Comparison of ENCODE assay signal across 14 cellular contexts in genomic region chr9:136404801-136405136, GRCh38. TPM values are rescaled to one million over a fixed set of nuclear protein-coding genes. Genes with fewer than 3 reads are reported as not detected.
A peak's percentile ranks its signal among the peaks of the same experiment; 100 is the strongest.
DNase-seq lines count a peak whose midpoint lies in the region; ATAC-seq, FAIRE-seq and TF ChIP-seq lines count a peak whose summit lies in the region.
"Had no signal": no experiment of that assay in that cellular context is flagged by ENCODE, and none has a peak within 500 bp of the region (broad histone marks: within the 10 kb centered on the region; RNA-seq: fewer than 3 reads in every experiment).

No MANE protein-coding gene starts in this region.

- no peak for ATAC-seq in CD4-positive, alpha-beta T cell (ENCODE audit: poor library complexity)
- no peak for ATAC-seq in activated T-cell treated with anti-CD3 and anti-CD28 coated beads, Interleukin-2, amount 50 U/mL, for 72 hours (replicated peaks in 1 of 2)
- ATAC-seq in naive B cell (ENCODE audit: low read depth in 2 of 2) = no peak
- ATAC-seq: pancreas had no signal

- peaks cover 54% of the 10 kb centered on the region for H3K4me1 Mint-ChIP-seq in CD4-positive, alpha-beta T cell (ENCODE audit: low read depth)
- peaks cover 76% of the 10 kb centered on the region for H3K4me1 Mint-ChIP-seq in activated T-cell treated with anti-CD3 and anti-CD28 coated beads, Interleukin-2, amount 50 U/mL, for 72 hours (ENCODE audit: low read depth)
- peaks cover 32 to 70% (median 42%) of the 10 kb centered on the region in 3 donors for H3K4me1 Mint-ChIP-seq in naive B cell

- H3K27ac ChIP-seq in CD4-positive, alpha-beta T cell (ENCODE audit: low read depth, low read length) = peak overlapping the region; percentile 52
- no peak overlapping the region for H3K27ac ChIP-seq in SK-N-SH (ENCODE audit: low read depth in 2 of 2, low read length in 1 of 2)
- H3K27ac ChIP-seq: dorsolateral prefrontal cortex, pancreas, SJCRH30, stomach had no signal

- peaks cover 19% of the 10 kb centered on the region for H3F3A ChIP-seq in SK-N-SH (replicated peaks; ENCODE audit: insufficient read depth)

- H3K4me1 ChIP-seq in SK-N-SH (ENCODE audit: control insufficient read depth in 1 of 2, insufficient read depth in 2 of 2, low read depth in 1 of 2, low read length in 1 of 2) = peaks cover 11 to 17% of the 10 kb centered on the region in 2 experiments; a peak in 3 of 4 replicates
- H3K4me1 ChIP-seq: SJCRH30 had no signal

- no peaks in the 10 kb centered on the region for H3K9me3 ChIP-seq in CD4-positive, alpha-beta T cell (ENCODE audit: control insufficient read depth, low read length)
- no peaks in the 10 kb centered on the region for H3K9me3 ChIP-seq in SK-N-SH
- H3K9me3 ChIP-seq: HAP-1, pancreas, SJCRH30, stomach had no signal

- WGBS in SK-N-SH (ENCODE audit: low lambda C conversion rate) = 94% methylated on average over 13 of the region's 14 CpGs

- peak; percentile 45 for FAIRE-seq in GM19239 (lab: Jason Lieb, UNC)
- FAIRE-seq: pancreas had no signal

- CTCF ChIA-PET in CD4-positive, alpha-beta T cell (lab: Charles Lee) = interaction anchor here (1.8 kb wide), 1 partner anchor 41 kb away, joined by 18 read pairs; the partner anchor contains the start of gene DNLZ
- CTCF ChIA-PET in SK-N-SH (lab: Yijun Ruan, JAX) = interaction anchor here (0.6 to 1.3 kb wide), 3 partner anchors 13 to 1134 kb away, joined by 3 to 5 read pairs (median 3); partner anchors contain the start of gene DNLZ

- no peak for TF ChIP-seq RAD21 in SK-N-SH (IDR thresholded peaks at IDR 0.05; ENCODE audit: low read length)

- H3K36me3 Mint-ChIP-seq in CD4-positive, alpha-beta T cell (ENCODE audit: low read depth) = peaks cover 48% of the 10 kb centered on the region
- H3K36me3 Mint-ChIP-seq in activated T-cell treated with anti-CD3 and anti-CD28 coated beads, Interleukin-2, amount 50 U/mL, for 72 hours (ENCODE audit: insufficient read depth in 2 of 2) = peaks cover 4 to 20% of the 10 kb centered on the region in 2 donors
- H3K36me3 Mint-ChIP-seq in naive B cell = peaks cover 0 to 8% of the 10 kb centered on the region in 2 donors

- no peak overlapping the region for H3K9ac ChIP-seq in SK-N-SH

- no peak for TF ChIP-seq EP300 in SK-N-SH (IDR thresholded peaks at IDR 0.05; ENCODE audit: borderline replicate concordance in 1 of 2, low read depth in 1 of 2, low read length in 1 of 2)

- H3K4me3 Mint-ChIP-seq in CD4-positive, alpha-beta T cell = peak overlapping the region; percentile 55
- peak overlapping the region; percentile 79 to 87 for H3K4me3 Mint-ChIP-seq in activated T-cell treated with anti-CD3 and anti-CD28 coated beads, Interleukin-2, amount 50 U/mL, for 72 hours
- H3K4me3 Mint-ChIP-seq in naive B cell = peak overlapping the region; percentile 66 to 79 (median 68)

- peaks cover 20% of the 10 kb centered on the region for H3K79me2 ChIP-seq in SK-N-SH (ENCODE audit: insufficient read depth)

- no peak overlapping the region for H3K4me3 ChIP-seq in SK-N-SH (ENCODE audit: low read depth in 2 of 2, low read length in 1 of 2)
- H3K4me3 ChIP-seq: dorsolateral prefrontal cortex, HAP-1, pancreas, SJCRH30, stomach had no signal

- peak overlapping the region; percentile 91 for H3K27ac Mint-ChIP-seq in CD4-positive, alpha-beta T cell
- H3K27ac Mint-ChIP-seq in activated T-cell treated with anti-CD3 and anti-CD28 coated beads, Interleukin-2, amount 50 U/mL, for 72 hours = peak overlapping the region; percentile 94
- H3K27ac Mint-ChIP-seq in naive B cell = peak overlapping the region; percentile 86 to 94 (median 90)

- POLR2A ChIA-PET in CD4-positive, alpha-beta T cell (lab: Charles Lee) = interaction anchor here (0.6 to 2.0 kb wide), 2 partner anchors 135 to 718 kb away, joined by 4 to 6 read pairs; no protein-coding TSS in a partner anchor
- POLR2A ChIA-PET in SK-N-SH (lab: Yijun Ruan, JAX) = no interaction called here

- no peaks in the 10 kb centered on the region for H3K9me2 ChIP-seq in SK-N-SH

- no peaks in the 10 kb centered on the region for H4K20me1 ChIP-seq in SK-N-SH (ENCODE audit: insufficient read depth)

- no peak overlapping the region for H2AFZ ChIP-seq in SK-N-SH (ENCODE audit: low read depth)

- DNase-seq in CD4-positive, alpha-beta T cell = no peak
- DNase-seq in GM19239 (ENCODE audit: insufficient read length, low spot score) (no peak), naive B cell (no peak), RPMI8226 (no peak), SK-N-SH (no peak), NCI-H345 treated with DMSO at 0.1 percent for 48 hours (lab: John Stamatoyannopoulos, UW; ENCODE audit: unreplicated experiment) (no peak)
- no peak for DNase-seq in activated T-cell treated with anti-CD3 and anti-CD28 coated beads, Interleukin-2, amount 50 U/mL, for 72 hours
- DNase-seq: C1 segment of cervical spinal cord, dorsolateral prefrontal cortex, NCI-H1048, SJCRH30, stomach had no signal

- H3K9me3 Mint-ChIP-seq in CD4-positive, alpha-beta T cell = no peaks in the 10 kb centered on the region
- H3K9me3 Mint-ChIP-seq in activated T-cell treated with anti-CD3 and anti-CD28 coated beads, Interleukin-2, amount 50 U/mL, for 72 hours = no peaks in the 10 kb centered on the region
- H3K9me3 Mint-ChIP-seq in naive B cell = no peaks in the 10 kb centered on the region

- H3K27me3 Mint-ChIP-seq in CD4-positive, alpha-beta T cell = no peaks in the 10 kb centered on the region
- no peaks in the 10 kb centered on the region for H3K27me3 Mint-ChIP-seq in activated T-cell treated with anti-CD3 and anti-CD28 coated beads, Interleukin-2, amount 50 U/mL, for 72 hours (ENCODE audit: low read depth)
- H3K27me3 Mint-ChIP-seq in naive B cell = no peaks in the 10 kb centered on the region

- no peaks in the 10 kb centered on the region for H3K27me3 ChIP-seq in CD4-positive, alpha-beta T cell (ENCODE audit: control insufficient read depth, insufficient read depth, low read length)
- no peaks in the 10 kb centered on the region for H3K27me3 ChIP-seq in SK-N-SH (ENCODE audit: insufficient read depth)
- H3K27me3 ChIP-seq: dorsolateral prefrontal cortex, pancreas, SJCRH30, stomach had no signal

- intact Hi-C loops in CD4-positive, alpha-beta T cell (cut with DNase I, micrococcal nuclease) = loop anchor here in 1 of 2 experiments (10.0 kb wide), 3 partner anchors 140 to 440 kb away; partner anchors contain the start of genes NOTCH1, RABL6 and UBAC1

- no peak overlapping the region for H3K4me2 ChIP-seq in SK-N-SH

- peaks cover 13 to 58% of the 10 kb centered on the region in 2 experiments for H3K36me3 ChIP-seq in SK-N-SH (replicated peaks in 1 of 2; ENCODE audit: control insufficient read depth in 1 of 2, insufficient read depth in 2 of 2, low read length in 1 of 2)

- no peak for TF ChIP-seq CTCF in CD4-positive, alpha-beta T cell (IDR thresholded peaks at IDR 0.05)
- no peak for TF ChIP-seq CTCF in SK-N-SH (IDR thresholded peaks at IDR 0.05)

TF ChIP-seq in SK-N-SH, 30 proteins besides CTCF, POLR2A, EP300 and RAD21:
- TF ChIP-seq MEF2A (IDR thresholded peaks at IDR 0.05; ENCODE audit: borderline replicate concordance, low read depth) = no peak
- no peak for TF ChIP-seq GABPA (IDR thresholded peaks at IDR 0.05; ENCODE audit: low read depth)
- TF ChIP-seq FOXJ3 (CRISPR knock-in tag; IDR thresholded peaks at IDR 0.05) = no peak
- no peak for TF ChIP-seq FOXM1 (IDR thresholded peaks at IDR 0.05; ENCODE audit: low read depth)
TF ChIP-seq in SK-N-SH: peak in this region for 0.

RNA-seq across cellular contexts. Expression of gene SNAPC4, which starts 4.8 kb away (rescaled TPM):
- total RNA-seq in CD4-positive, alpha-beta T cell = 1 to 10 TPM; 7.7 to 8.0 TPM
- 10 to 100 TPM; 10.9 to 14.3 TPM for total RNA-seq in activated T-cell treated with anti-CD3 and anti-CD28 coated beads, Interleukin-2, amount 50 U/mL, for 72 hours
- polyA plus RNA-seq in naive B cell (ENCODE audit: low read depth in 6 of 6) (1 to 10 TPM in 5 of 6 donors, not detected in 1; 1.1 to 2.1 (median 1.3) TPM), SK-N-SH (2012; rRNA removed) (7.7 and 9.2 TPM in 2 replicates)
- 3.5 and 4.8 TPM in 2 replicates for polyA plus RNA-seq in SK-N-SH (2012; cell fraction: cytosol; rRNA removed)
- polyA plus RNA-seq in SK-N-SH (2012; cell fraction: nucleus; rRNA removed) = 46.5 and 53.2 TPM in 2 replicates

RNA-seq across cellular contexts. Expression of gene ENTR1, which starts 5.6 kb away (rescaled TPM):
- 10 to 100 TPM; 37.7 to 43.2 TPM for total RNA-seq in CD4-positive, alpha-beta T cell
- 10 to 100 TPM; 47.2 to 70.6 TPM for total RNA-seq in activated T-cell treated with anti-CD3 and anti-CD28 coated beads, Interleukin-2, amount 50 U/mL, for 72 hours
- polyA plus RNA-seq in naive B cell (ENCODE audit: low read depth in 6 of 6) (10 to 100 TPM in 5 of 6 donors, 1 to 10 TPM in 1; 6.4 to 15.8 (median 14.4) TPM), SK-N-SH (2012; rRNA removed) (71.3 and 75.0 TPM in 2 replicates)
- polyA plus RNA-seq in SK-N-SH (2012; cell fraction: cytosol; rRNA removed) = 50.1 and 53.1 TPM in 2 replicates
- polyA plus RNA-seq in SK-N-SH (2012; cell fraction: nucleus; rRNA removed) = 216 and 221 TPM in 2 replicates

RNA-seq across cellular contexts. Expression of gene PMPCA, which starts 5.7 kb away (rescaled TPM):
- total RNA-seq in CD4-positive, alpha-beta T cell = 100 to 1,000 TPM; 107 to 109 TPM
- 10 to 100 TPM; 61.9 to 62.7 TPM for total RNA-seq in activated T-cell treated with anti-CD3 and anti-CD28 coated beads, Interleukin-2, amount 50 U/mL, for 72 hours
- polyA plus RNA-seq in naive B cell (ENCODE audit: low read depth in 6 of 6) (10 to 100 TPM; 28.1 to 39.8 (median 35.1) TPM), SK-N-SH (2012; rRNA removed) (125 and 134 TPM in 2 replicates)
- 89.7 and 105 TPM in 2 replicates for polyA plus RNA-seq in SK-N-SH (2012; cell fraction: cytosol; rRNA removed)
- 261 and 287 TPM in 2 replicates for polyA plus RNA-seq in SK-N-SH (2012; cell fraction: nucleus; rRNA removed)

RNA-seq across cellular contexts. Expression of gene CARD9, which starts 31.3 kb away (rescaled TPM):
- under 1 TPM; 0.36 to 0.64 TPM for total RNA-seq in CD4-positive, alpha-beta T cell
- 1 to 10 TPM; 1.2 to 1.6 TPM for total RNA-seq in activated T-cell treated with anti-CD3 and anti-CD28 coated beads, Interleukin-2, amount 50 U/mL, for 72 hours
- polyA plus RNA-seq in naive B cell (ENCODE audit: low read depth in 6 of 6) (under 1 TPM in 5 of 6 donors, not detected in 1; 0.16 to 0.52 (median 0.33) TPM), SK-N-SH (2012; rRNA removed) (1.1 and 1.7 TPM in 2 replicates)
- 0.40 and 1.1 TPM in 2 replicates for polyA plus RNA-seq in SK-N-SH (2012; cell fraction: cytosol; rRNA removed)
- 6.4 and 12.1 TPM in 2 replicates for polyA plus RNA-seq in SK-N-SH (2012; cell fraction: nucleus; rRNA removed)

RNA-seq across cellular contexts. Expression of gene INPP5E, which starts 34.9 kb away (rescaled TPM):
- 10 to 100 TPM; 17.2 to 19.4 TPM for total RNA-seq in CD4-positive, alpha-beta T cell
- 10 to 100 TPM; 17.2 to 20.1 TPM for total RNA-seq in activated T-cell treated with anti-CD3 and anti-CD28 coated beads, Interleukin-2, amount 50 U/mL, for 72 hours
- 1 to 10 TPM in 5 of 6 donors, under 1 TPM in 1; 0.61 to 6.8 (median 3.2) TPM for polyA plus RNA-seq in naive B cell (ENCODE audit: low read depth in 6 of 6)
- polyA plus RNA-seq in SK-N-SH (2012; rRNA removed) = 10.5 and 12.8 TPM in 2 replicates
- 5.2 and 7.4 TPM in 2 replicates for polyA plus RNA-seq in SK-N-SH (2012; cell fraction: cytosol; rRNA removed)
- 47.7 and 56.9 TPM in 2 replicates for polyA plus RNA-seq in SK-N-SH (2012; cell fraction: nucleus; rRNA removed)
